1 cellular context compared by ENCODE assay signal in the genomic region with DNA sequence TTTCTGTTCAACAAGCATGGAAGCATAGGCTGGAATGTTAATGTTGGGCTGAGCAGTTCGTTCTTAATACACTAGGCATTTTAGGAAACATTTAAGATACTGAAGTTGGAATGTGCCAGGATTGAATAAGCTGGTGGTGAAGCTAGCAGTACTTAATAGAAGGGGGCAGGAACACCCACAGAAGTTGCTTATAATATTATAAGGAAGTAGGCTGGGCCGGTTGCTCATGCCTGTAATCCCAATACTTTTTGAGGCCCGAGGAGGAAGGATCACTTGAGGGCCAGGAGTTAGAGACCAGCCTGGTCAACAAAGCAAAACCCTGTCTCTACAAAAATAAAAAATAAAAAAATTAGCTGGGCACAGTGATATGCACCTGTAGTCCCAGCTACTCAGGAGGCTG.
TF ChIP-seq lines count a peak whose summit lies in the region.

No MANE protein-coding gene starts in this region.

TF ChIP-seq in GM12878, 131 proteins besides CTCF, POLR2A, EP300 and RAD21 (continued from another document):
- no peak for TF ChIP-seq SMAD1 (IDR thresholded peaks at IDR 0.05; ENCODE audit: low read depth, partially characterized antibody)
- TF ChIP-seq, protein P1, sequence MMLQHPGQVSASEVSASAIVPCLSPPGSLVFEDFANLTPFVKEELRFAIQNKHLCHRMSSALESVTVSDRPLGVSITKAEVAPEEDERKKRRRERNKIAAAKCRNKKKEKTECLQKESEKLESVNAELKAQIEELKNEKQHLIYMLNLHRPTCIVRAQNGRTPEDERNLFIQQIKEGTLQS (IDR thresholded peaks at IDR 0.05; ENCODE audit: borderline replicate concordance, extremely low read depth, low read depth, low read length): no peak
- TF ChIP-seq, protein P2, sequence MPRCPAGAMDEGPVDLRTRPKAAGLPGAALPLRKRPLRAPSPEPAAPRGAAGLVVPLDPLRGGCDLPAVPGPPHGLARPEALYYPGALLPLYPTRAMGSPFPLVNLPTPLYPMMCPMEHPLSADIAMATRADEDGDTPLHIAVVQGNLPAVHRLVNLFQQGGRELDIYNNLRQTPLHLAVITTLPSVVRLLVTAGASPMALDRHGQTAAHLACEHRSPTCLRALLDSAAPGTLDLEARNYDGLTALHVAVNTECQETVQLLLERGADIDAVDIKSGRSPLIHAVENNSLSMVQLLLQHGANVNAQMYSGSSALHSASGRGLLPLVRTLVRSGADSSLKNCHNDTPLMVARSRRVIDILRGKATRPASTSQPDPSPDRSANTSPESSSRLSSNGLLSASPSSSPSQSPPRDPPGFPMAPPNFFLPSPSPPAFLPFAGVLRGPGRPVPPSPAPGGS (IDR thresholded peaks at IDR 0.05; ENCODE audit: borderline replicate concordance, insufficient read depth, low read depth, low read length, poor library complexity, severe bottlenecking): no peak
- no peak for TF ChIP-seq MTA2 (IDR thresholded peaks at IDR 0.05; ENCODE audit: low read depth)
- TF ChIP-seq CREB1 (IDR thresholded peaks at IDR 0.05; ENCODE audit: low read depth): no peak
- no peak for TF ChIP-seq MXI1 (IDR thresholded peaks at IDR 0.05; ENCODE audit: low read depth, low read length)
